ENCODE assay signal across 10 cellular contexts in the genomic region with DNA sequence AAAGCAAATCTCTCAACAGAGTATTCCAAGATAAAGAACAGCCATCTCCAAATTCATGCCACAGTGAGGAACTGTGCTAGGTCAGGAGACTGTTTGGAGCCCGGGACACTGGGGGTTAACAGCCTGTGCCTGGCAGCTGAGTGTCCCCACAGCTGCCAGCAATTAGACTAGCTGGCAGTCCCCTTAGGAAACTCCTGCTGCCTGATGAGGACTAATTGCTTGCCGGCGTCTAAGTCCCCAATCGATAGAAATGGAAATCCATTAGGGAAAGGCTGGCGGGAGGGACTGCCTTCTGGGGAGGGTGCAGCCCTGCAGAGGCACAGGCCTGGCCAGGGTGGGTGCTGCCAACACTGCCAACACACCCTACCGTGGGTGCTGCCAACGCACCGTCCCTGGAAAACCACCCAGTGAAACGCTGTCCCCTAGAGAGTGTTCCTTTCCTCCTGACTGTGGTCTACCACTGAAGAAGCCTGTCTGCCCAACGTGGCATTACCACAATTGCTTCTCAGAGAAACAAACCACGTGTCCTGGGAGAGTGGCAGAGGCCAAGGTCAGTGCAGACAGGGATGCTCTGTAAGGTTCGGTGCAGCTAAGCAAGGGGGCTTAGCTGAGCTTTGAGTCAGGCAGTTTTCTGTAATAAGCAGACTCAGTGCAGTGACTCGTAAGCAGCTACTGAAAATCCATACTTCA.
DNase-seq lines count a peak whose midpoint lies in the region; ATAC-seq and TF ChIP-seq lines count a peak whose summit lies in the region.
"Had no signal": no experiment of that assay in that cellular context is flagged by ENCODE, and none has a peak within 500 bp of the region (broad histone marks: within the 10 kb centered on the region; RNA-seq: fewer than 3 reads in every experiment).

No MANE protein-coding gene starts in this region.

- H3K79me2 ChIP-seq in Karpas-422 (ENCODE audit: low read length), result no peaks in the 10 kb centered on the region
- no peaks in the 10 kb centered on the region for H3K79me2 ChIP-seq in OCI-LY7 (ENCODE audit: insufficient read depth, low read depth, low read length)

- H3K36me3 ChIP-seq in IMR-90 (ENCODE audit: control insufficient read depth, insufficient read depth, low read length) (no peaks in the 10 kb centered on the region), Karpas-422 (ENCODE audit: insufficient read depth, low read length) (no peaks in the 10 kb centered on the region), sigmoid colon (no peaks in the 10 kb centered on the region), OCI-LY7 (ENCODE audit: insufficient read depth, low read length) (no peaks in the 10 kb centered on the region)
- H3K36me3 ChIP-seq: neutrophil had no signal

- no peak overlapping the region for H3K14ac ChIP-seq in IMR-90 (replicated peaks; ENCODE audit: low read depth, low read length)

- H3K27me3 Mint-ChIP-seq in glutamatergic neuron (ENCODE audit: unreplicated experiment), result no peaks in the 10 kb centered on the region

- H3K56ac ChIP-seq in IMR-90 (ENCODE audit: extremely low read depth, insufficient read depth, low read length), result no peak overlapping the region

- peak overlapping the region; percentile 97 for H3K27ac Mint-ChIP-seq in glutamatergic neuron (ENCODE audit: unreplicated experiment)

- no peaks in the 10 kb centered on the region for H3K9me3 ChIP-seq in IMR-90 (ENCODE audit: control insufficient read depth, insufficient read depth, low read length)
- no peaks in the 10 kb centered on the region for H3K9me3 ChIP-seq in Karpas-422 (ENCODE audit: low read length)
- H3K9me3 ChIP-seq in sigmoid colon, result no peaks in the 10 kb centered on the region
- H3K9me3 ChIP-seq in OCI-LY7 (ENCODE audit: low read length), result no peaks in the 10 kb centered on the region
- H3K9me3 ChIP-seq: neutrophil had no signal

- H3K23ac ChIP-seq in IMR-90 (ENCODE audit: low read depth, low read length), result no peak overlapping the region

- no peak overlapping the region for H3K4ac ChIP-seq in IMR-90 (ENCODE audit: low read depth, low read length)

- H2BK5ac ChIP-seq in IMR-90 (ENCODE audit: low read depth, low read length, poor library complexity, severe bottlenecking), result no peak overlapping the region

- no peak overlapping the region for H3K4me2 ChIP-seq in IMR-90 (ENCODE audit: low read depth, low read length)
- H3K4me2 ChIP-seq in Karpas-422 (ENCODE audit: low read depth, low read length, poor library complexity, severe bottlenecking), result no peak overlapping the region
- H3K4me2 ChIP-seq in OCI-LY7 (ENCODE audit: low read length), result no peak overlapping the region

- H3K27me3 ChIP-seq in IMR-90 (ENCODE audit: control insufficient read depth, insufficient read depth, low read length) (no peaks in the 10 kb centered on the region; the same call in 1 of the 2 replicates), Karpas-422 (ENCODE audit: low read length) (no peaks in the 10 kb centered on the region), sigmoid colon (no peaks in the 10 kb centered on the region)

- no peak for TF ChIP-seq CTCF in IMR-90 (conservative IDR thresholded peaks at IDR 0.05; ENCODE audit: low read depth, low read length)
- TF ChIP-seq CTCF in glutamatergic neuron (IDR thresholded peaks at IDR 0.05; ENCODE audit: partially characterized antibody, unreplicated experiment), result no peak
- TF ChIP-seq CTCF in sigmoid colon (IDR thresholded peaks at IDR 0.05), result no peak
- TF ChIP-seq CTCF in OCI-LY7 (conservative IDR thresholded peaks at IDR 0.05; ENCODE audit: low read length), result no peak

- no peak overlapping the region for H3K18ac ChIP-seq in IMR-90 (ENCODE audit: low read depth, low read length)

- CTCF ChIA-PET in IMR-90 (lab: Yijun Ruan, JAX) (no interaction called here), OCI-LY7 (lab: Charles Lee; ENCODE audit: unreplicated experiment) (no interaction called here)

- H3K9me2 ChIP-seq in Karpas-422 (replicated peaks; ENCODE audit: insufficient read depth, low read length) (no peaks in the 10 kb centered on the region), OCI-LY7 (ENCODE audit: insufficient read depth, low read length) (no peaks in the 10 kb centered on the region)

- TF ChIP-seq POLR2A in IMR-90 (IDR thresholded peaks at IDR 0.05; ENCODE audit: low read depth, low read length) (no peak), sigmoid colon (IDR thresholded peaks at IDR 0.05) (no peak)

- H2AFZ ChIP-seq in IMR-90 (replicated peaks; ENCODE audit: low read length, poor library complexity) (peak overlapping the region; percentile 65), Karpas-422 (ENCODE audit: low read length) (no peak overlapping the region), OCI-LY7 (ENCODE audit: low read length) (no peak overlapping the region)

- H4K8ac ChIP-seq in IMR-90 (ENCODE audit: low read depth in 2 of 2, low read length in 2 of 2), result no peak overlapping the region

- DNase-seq in IMR-90, result no peak
- DNase-seq in NCI-H748 (lab: John Stamatoyannopoulos, UW; ENCODE audit: unreplicated experiment), result peak; percentile 89
- DNase-seq in glutamatergic neuron, result peak; percentile 73
- peak; percentile 34 for DNase-seq in putamen (ENCODE audit: low spot score)
- DNase-seq in LoVo (ENCODE audit: low spot score), result no peak
- no peak for DNase-seq in Karpas-422
- no peak for DNase-seq in sigmoid colon
- DNase-seq in OCI-LY7 (ENCODE audit: low spot score), result no peak
- DNase-seq: NK-92 treated with Interleukin-12 subunit alpha and Interleukin-12 subunit beta, amount 100 ng/mL, for 24 hours had no signal

- POLR2A ChIA-PET in IMR-90 (lab: Charles Lee; ENCODE audit: unreplicated experiment) (no interaction called here), OCI-LY7 (lab: Charles Lee) (no interaction called here)

- peaks cover 6% of the 10 kb centered on the region for H3K9me3 Mint-ChIP-seq in glutamatergic neuron (ENCODE audit: unreplicated experiment)

- H2BK120ac ChIP-seq in IMR-90 (ENCODE audit: low read depth, low read length), result no peak overlapping the region

- H2BK15ac ChIP-seq in IMR-90 (ENCODE audit: low read depth, low read length), result no peak overlapping the region

- no peak overlapping the region for H3K9ac ChIP-seq in IMR-90 (ENCODE audit: low read depth, low read length)
- no peak overlapping the region for H3K9ac ChIP-seq in Karpas-422 (ENCODE audit: low read length)

- no peak overlapping the region for H2AK9ac ChIP-seq in IMR-90 (replicated peaks; ENCODE audit: low read depth, low read length, poor library complexity)

- H3K4me3 ChIP-seq in IMR-90 (ENCODE audit: insufficient read depth, low read depth, low read length), result no peak overlapping the region
- H3K4me3 ChIP-seq in Karpas-422 (ENCODE audit: low read length), result no peak overlapping the region
- H3K4me3 ChIP-seq in sigmoid colon, result no peak overlapping the region
- H3K4me3 ChIP-seq in OCI-LY7 (ENCODE audit: low read depth, low read length, poor library complexity, severe bottlenecking), result no peak overlapping the region

- dilution Hi-C loops in IMR-90 (cut with HindIII; ENCODE audit: low sequenced_read_pairs, unreplicated experiment), result no loop called here

- BruUV-seq in IMR-90 (replicated peaks; lab: Mats Ljungman, UMichigan) (no TSS peak), OCI-LY7 (replicated peaks; lab: Mats Ljungman, UMichigan) (no TSS peak)

- peaks cover 8% of the 10 kb centered on the region for H3K36me3 Mint-ChIP-seq in glutamatergic neuron (ENCODE audit: unreplicated experiment)

- no peak for TF ChIP-seq RAD21 in IMR-90 (IDR thresholded peaks at IDR 0.05; ENCODE audit: low read length)

- WGBS in IMR-90 (ENCODE audit: extremely low coverage in 2 of 2, insufficient read length in 1 of 2), 2 experiments, result 7% methylated on average over 7 of the region's 13 CpGs; no CpG with 5 or more reads in 1 of the 2 experiments
- WGBS in sigmoid colon, 2 donors, result 33 to 46% methylated on average over 13 of the region's 13 CpGs

- H3K79me1 ChIP-seq in IMR-90 (ENCODE audit: low read depth in 1 of 2, low read length in 2 of 2), result no peaks in the 10 kb centered on the region

- H2AK5ac ChIP-seq in IMR-90 (ENCODE audit: low read depth, low read length), result no peak overlapping the region

- H4K91ac ChIP-seq in IMR-90 (ENCODE audit: insufficient read depth, low read depth, low read length), result no peak overlapping the region

- intact Hi-C loops in IMR-90 (cut with micrococcal nuclease) (no loop called here), sigmoid colon (cut with DNase I) (no loop called here), OCI-LY7 (cut with micrococcal nuclease; ENCODE audit: unreplicated experiment) (no loop called here)

- H4K5ac ChIP-seq in IMR-90 (ENCODE audit: low read depth, low read length), result no peak overlapping the region

- H2BK20ac ChIP-seq in IMR-90 (ENCODE audit: low read depth, low read length), result no peak overlapping the region

- H3K4me1 ChIP-seq in IMR-90 (ENCODE audit: control insufficient read depth, insufficient read depth, low read length) (no peaks in the 10 kb centered on the region), Karpas-422 (ENCODE audit: low read length) (no peaks in the 10 kb centered on the region), sigmoid colon (no peaks in the 10 kb centered on the region), OCI-LY7 (ENCODE audit: insufficient read depth, low read length, poor library complexity, severe bottlenecking) (no peaks in the 10 kb centered on the region)

- in situ Hi-C loops in IMR-90 (cut with MboI; ENCODE audit: low sequenced_read_pairs), result no loop called here

- no peak for TF ChIP-seq EP300 in sigmoid colon (IDR thresholded peaks at IDR 0.05)

- H3K27ac ChIP-seq in IMR-90 (ENCODE audit: insufficient read depth, low read length) (no peak overlapping the region), Karpas-422 (ENCODE audit: low read length) (no peak overlapping the region), sigmoid colon (no peak overlapping the region), OCI-LY7 (ENCODE audit: low read depth, low read length, poor library complexity, severe bottlenecking) (no peak overlapping the region)
- H3K27ac ChIP-seq: neutrophil had no signal

- peaks cover 19% of the 10 kb centered on the region for H3K4me1 Mint-ChIP-seq in glutamatergic neuron (ENCODE audit: low read depth, unreplicated experiment)

- peak; percentile 14; the same call in 1 of the 2 replicates for ATAC-seq in IMR-90 (ENCODE audit: low read depth)

- peak overlapping the region; percentile 67 for H3K4me3 Mint-ChIP-seq in glutamatergic neuron (ENCODE audit: unreplicated experiment)

- no peaks in the 10 kb centered on the region for H4K20me1 ChIP-seq in IMR-90 (ENCODE audit: insufficient read depth, low read length)
- no peaks in the 10 kb centered on the region for H4K20me1 ChIP-seq in Karpas-422 (ENCODE audit: insufficient read depth, low read depth, low read length)
- no peaks in the 10 kb centered on the region for H4K20me1 ChIP-seq in OCI-LY7 (ENCODE audit: insufficient read depth, low read length)

- no peaks in the 10 kb centered on the region for H3K9me1 ChIP-seq in IMR-90 (ENCODE audit: insufficient read depth, low read length)

TF ChIP-seq in IMR-90, 13 proteins besides CTCF, POLR2A, EP300 and RAD21 (continues in another document):
- TF ChIP-seq FOS (IDR thresholded peaks at IDR 0.05; ENCODE audit: low read depth, low read length), result no peak
- TF ChIP-seq CEBPB (IDR thresholded peaks at IDR 0.05; ENCODE audit: low read depth, low read length), result no peak

Comparison
In these comparisons a context has a peak if more than half of its experiments do, and no peak if none do; other contexts are left out.
1. DNase-seq: peak in NCI-H748 (single experiment), glutamatergic neuron (single experiment) and putamen (single experiment); none in IMR-90 (single experiment), LoVo (single experiment), Karpas-422 (single experiment), sigmoid colon (single experiment) and OCI-LY7 (single experiment).